16 cellular contexts compared by ENCODE assay signal in the genomic region with DNA sequence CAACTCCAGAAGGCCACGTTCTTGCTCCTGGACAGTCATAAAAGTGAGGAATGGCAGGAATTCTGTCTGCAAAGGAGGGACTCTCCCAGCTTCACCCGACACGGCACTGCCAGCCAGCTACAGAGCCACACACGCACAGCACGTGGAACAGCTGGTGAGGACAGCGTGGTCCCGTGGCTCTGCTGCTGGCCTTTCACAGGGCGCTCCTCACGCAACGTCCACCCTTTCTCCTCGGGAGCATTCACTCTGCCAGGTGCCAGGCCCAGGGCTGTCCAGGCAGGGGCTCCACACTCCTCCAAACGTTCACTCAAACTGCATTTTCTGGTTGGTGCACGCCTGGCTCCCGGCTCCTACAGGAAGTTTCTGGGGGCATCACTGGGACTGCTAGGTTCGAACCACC. TPM values are rescaled to one million over a fixed set of nuclear protein-coding genes. Genes with fewer than 3 reads are reported as not detected.
DNase-seq lines count a peak whose midpoint lies in the region; ATAC-seq, FAIRE-seq and TF ChIP-seq lines count a peak whose summit lies in the region.
"Had no signal": no experiment of that assay in that cellular context is flagged by ENCODE, and none has a peak within 500 bp of the region (broad histone marks: within the 10 kb centered on the region; RNA-seq: fewer than 3 reads in every experiment).

No MANE protein-coding gene starts in this region.

- H3K56ac ChIP-seq in H9 (ENCODE audit: insufficient read length, low read depth, low read length) = no peak overlapping the region

- H3K23ac ChIP-seq in H9 (ENCODE audit: insufficient read length, low read depth, low read length) = no peak overlapping the region

- no peaks in the 10 kb centered on the region for H3K79me1 ChIP-seq in H9 (ENCODE audit: insufficient read depth, low read depth, low read length, poor library complexity, severe bottlenecking)

- no peak overlapping the region for H2BK20ac ChIP-seq in H9 (ENCODE audit: low read depth, low read length, poor library complexity, severe bottlenecking)

- DNase-seq in H9 = peak; percentile 20
- peak; percentile 39 for DNase-seq in kidney
- peak; percentile 41 for DNase-seq in osteoblast (ENCODE audit: insufficient read length, low spot score, missing footprints)
- DNase-seq in aorta = peak; percentile 5 to 52
- no peak for DNase-seq in chondrocyte (ENCODE audit: low spot score)
- no peak for DNase-seq in kidney glomerular epithelial cell (lab: John Stamatoyannopoulos, UW)
- DNase-seq: AML-193; CD4-positive, alpha-beta memory T cell; DMS79 treated with DMSO at 0.1 percent for 48 hours; GF-D8; GOT3 had no signal

- no peak overlapping the region for H4K91ac ChIP-seq in H9 (ENCODE audit: insufficient read length, low read depth, low read length)

- no peak overlapping the region for H2BK12ac ChIP-seq in H9 (ENCODE audit: insufficient read length, low read depth, low read length)

- H3K4me1 Mint-ChIP-seq in H9 = no peaks in the 10 kb centered on the region; a peak in 1 of 4 replicates
- H3K4me1 Mint-ChIP-seq in chondrocyte (ENCODE audit: low read depth) = no peaks in the 10 kb centered on the region
- H3K4me1 Mint-ChIP-seq: CD14-positive monocyte; CD4-positive, alpha-beta memory T cell had no signal

- no peak overlapping the region for H4K8ac ChIP-seq in H9 (replicated peaks; ENCODE audit: insufficient read length, low read depth, low read length)

- H3K36me3 Mint-ChIP-seq in H9 (ENCODE audit: insufficient read depth in 1 of 3, low read depth in 3 of 3) (peaks cover 53 to 66% (median 64%) of the 10 kb centered on the region in 3 experiments), chondrocyte (ENCODE audit: low read depth) (no peaks in the 10 kb centered on the region)
- H3K36me3 Mint-ChIP-seq: CD14-positive monocyte had no signal

- H3K18ac ChIP-seq in H9 (ENCODE audit: insufficient read length, low read depth, low read length) = no peak overlapping the region

- no peak overlapping the region for H3K4ac ChIP-seq in H9 (ENCODE audit: low read depth, low read length)

- H3K27me3 ChIP-seq in H9 (ENCODE audit: insufficient read depth, low read length) = no peaks in the 10 kb centered on the region
- no peaks in the 10 kb centered on the region for H3K27me3 ChIP-seq in osteoblast (ENCODE audit: insufficient read depth, low read length)
- no peaks in the 10 kb centered on the region for H3K27me3 ChIP-seq in aorta (ENCODE audit: control insufficient read depth in 1 of 2, insufficient read depth in 2 of 2, low read length in 1 of 2)

- H4K20me1 ChIP-seq in H9 (ENCODE audit: control insufficient read depth, insufficient read depth, insufficient read length) = no peaks in the 10 kb centered on the region
- no peaks in the 10 kb centered on the region for H4K20me1 ChIP-seq in osteoblast (ENCODE audit: insufficient read depth, low read length)

- WGBS in H9 (ENCODE audit: extremely low coverage, insufficient read length, low lambda C conversion rate) = no CpG with 5 or more reads among the region's 15 CpGs
- 88 to 89% methylated on average over 15 of the region's 15 CpGs for WGBS in aorta, 2 donors

- no peak overlapping the region for H2BK15ac ChIP-seq in H9 (ENCODE audit: low read depth, low read length)

- H3K14ac ChIP-seq in H9 (ENCODE audit: insufficient read depth, low read length) = no peak overlapping the region

- H3K9ac ChIP-seq in H9 (ENCODE audit: extremely low read depth, insufficient read length, low read length) (no peak overlapping the region), kidney (ENCODE audit: low read length in 2 of 2) (no peak overlapping the region)

- no peak overlapping the region for H2BK120ac ChIP-seq in H9 (ENCODE audit: low read depth, low read length, poor library complexity, severe bottlenecking)

- no peak overlapping the region for H3K4me3 Mint-ChIP-seq in H9
- H3K4me3 Mint-ChIP-seq in chondrocyte (ENCODE audit: unreplicated experiment) = no peak overlapping the region
- H3K4me3 Mint-ChIP-seq: CD14-positive monocyte; CD4-positive, alpha-beta memory T cell had no signal

- H4K5ac ChIP-seq in H9 (ENCODE audit: insufficient read length, low read depth, low read length) = no peak overlapping the region

- no peak overlapping the region for H2BK5ac ChIP-seq in H9 (ENCODE audit: insufficient read length, low read length)

- H3K9me3 Mint-ChIP-seq in H9 = peaks cover 5 to 6% of the 10 kb centered on the region in 2 experiments; a peak in 4 of 5 replicates
- H3K9me3 Mint-ChIP-seq in chondrocyte (ENCODE audit: low read depth) = no peaks in the 10 kb centered on the region

- no peaks in the 10 kb centered on the region for H3K23me2 ChIP-seq in H9 (ENCODE audit: insufficient read length, low read depth, low read length, poor library complexity, severe bottlenecking)

- H3K4me3 ChIP-seq in kidney (ENCODE audit: low read length in 2 of 2) (no peak overlapping the region), osteoblast (ENCODE audit: insufficient read depth, low read length) (no peak overlapping the region), aorta (ENCODE audit: low read length in 2 of 2) (no peak overlapping the region)
- H3K4me3 ChIP-seq: A549, HAP-1 had no signal

- ATAC-seq in aorta (ENCODE audit: low FRiP score) (no peak), HG02642 (IDR thresholded peaks at IDR 0.05; ENCODE audit: poor library complexity, unreplicated experiment) (no peak)

- H3K27ac ChIP-seq in H9 (ENCODE audit: insufficient read length, low read depth, low read length) = no peak overlapping the region
- no peak overlapping the region for H3K27ac ChIP-seq in kidney (ENCODE audit: low read depth in 2 of 2, low read length in 2 of 2)
- H3K27ac ChIP-seq in osteoblast (ENCODE audit: low read depth, low read length) = no peak overlapping the region
- no peak overlapping the region for H3K27ac ChIP-seq in aorta (ENCODE audit: low read depth in 1 of 2, low read length in 2 of 2)
- H3K27ac ChIP-seq: 22Rv1, A549 had no signal

- H3K9me3 ChIP-seq in H9 (ENCODE audit: control insufficient read depth, low read depth, low read length) (no peaks in the 10 kb centered on the region), kidney (ENCODE audit: control insufficient read depth in 1 of 2, low read length in 2 of 2) (no peaks in the 10 kb centered on the region), osteoblast (ENCODE audit: low read depth, low read length) (no peaks in the 10 kb centered on the region), aorta (ENCODE audit: control insufficient read depth, low read length) (no peaks in the 10 kb centered on the region)
- H3K9me3 ChIP-seq: HAP-1 had no signal

- H2AK5ac ChIP-seq in H9 (ENCODE audit: insufficient read length, low read length) = no peak overlapping the region

- FAIRE-seq in kidney (lab: Jason Lieb, UNC) = no peak
- FAIRE-seq: A549 had no signal

- no peak for TF ChIP-seq CTCF in H9 (conservative IDR thresholded peaks at IDR 0.05)
- no peak for TF ChIP-seq CTCF in kidney (IDR thresholded peaks at IDR 0.05; ENCODE audit: borderline replicate concordance, extremely low read depth, insufficient read depth)
- no peak for TF ChIP-seq CTCF in osteoblast (IDR thresholded peaks at IDR 0.05; ENCODE audit: extremely low read depth, low read depth, low read length)
- TF ChIP-seq CTCF in chondrocyte (IDR thresholded peaks at IDR 0.05) = no peak

- H3K27ac Mint-ChIP-seq in H9 = no peak overlapping the region; a peak in 1 of 7 replicates
- H3K27ac Mint-ChIP-seq in chondrocyte (ENCODE audit: unreplicated experiment) = no peak overlapping the region
- H3K27ac Mint-ChIP-seq: CD14-positive monocyte; CD4-positive, alpha-beta memory T cell had no signal

- no peaks in the 10 kb centered on the region for H3K79me2 ChIP-seq in H9 (ENCODE audit: insufficient read depth, low read length)
- H3K79me2 ChIP-seq in osteoblast (ENCODE audit: insufficient read depth, low read length) = no peaks in the 10 kb centered on the region

- H3T11ph ChIP-seq in H9 (ENCODE audit: low read length) = no peak overlapping the region

- H2AFZ ChIP-seq in H9 (ENCODE audit: low read length) (no peak overlapping the region), osteoblast (ENCODE audit: low read length) (no peak overlapping the region)

- no peaks in the 10 kb centered on the region for H3K4me1 ChIP-seq in H9 (ENCODE audit: insufficient read depth, low read length)
- no peaks in the 10 kb centered on the region for H3K4me1 ChIP-seq in kidney (ENCODE audit: control insufficient read depth in 1 of 2, insufficient read depth in 1 of 2, low read depth in 1 of 2, low read length in 2 of 2)
- no peaks in the 10 kb centered on the region for H3K4me1 ChIP-seq in osteoblast (ENCODE audit: insufficient read depth, low read length)
- H3K4me1 ChIP-seq in aorta (ENCODE audit: control insufficient read depth in 1 of 2, insufficient read depth in 2 of 2, low read length in 2 of 2) = no peaks in the 10 kb centered on the region
- H3K4me1 ChIP-seq: A549, HAP-1 had no signal

- H3K27me3 Mint-ChIP-seq in H9 (ENCODE audit: low read depth) = no peaks in the 10 kb centered on the region
- H3K27me3 Mint-ChIP-seq in chondrocyte (ENCODE audit: low read depth) = no peaks in the 10 kb centered on the region

- H3K36me3 ChIP-seq in kidney (ENCODE audit: control insufficient read depth in 1 of 2, insufficient read depth in 2 of 2, low read length in 2 of 2) (peaks cover 3 to 10% of the 10 kb centered on the region in 2 donors), osteoblast (ENCODE audit: insufficient read depth, low read length) (no peaks in the 10 kb centered on the region), aorta (ENCODE audit: control insufficient read depth in 1 of 2, insufficient read depth in 2 of 2, low read length in 1 of 2) (no peaks in the 10 kb centered on the region)

- intact Hi-C loops in kidney (cut with DNase I) = no loop called here
- intact Hi-C loops in aorta (cut with DNase I) = no loop called here

- no peak overlapping the region for H3K4me2 ChIP-seq in H9 (ENCODE audit: insufficient read depth, insufficient read length, low read length)
- no peak overlapping the region for H3K4me2 ChIP-seq in osteoblast (ENCODE audit: insufficient read depth, low read length)
- H3K4me2 ChIP-seq: A549 had no signal

RNA-seq across cellular contexts. Expression of a gene that starts 14.4 kb away (rescaled TPM):
- total RNA-seq in H9 (2021) = 54.8 and 55.0 TPM in 2 replicates
- total RNA-seq in kidney = 9.6 TPM
- 18.3 TPM for polyA plus RNA-seq in kidney (ENCODE audit: insufficient read depth, low read depth, low replicate concordance)
- 0.29 and 0.36 TPM in 2 replicates for total RNA-seq in osteoblast
- total RNA-seq in aorta = 1 to 10 TPM; 2.4 to 4.2 TPM
- polyA plus RNA-seq in aorta = 1 to 10 TPM; 3.2 to 9.3 TPM
- 1.3 to 1.7 TPM (median 1.7 TPM) in 3 replicates for total RNA-seq in chondrocyte
- polyA plus RNA-seq: CD14-positive monocyte had no signal

RNA-seq across cellular contexts. Expression of a gene that starts 52.5 kb away (rescaled TPM):
- total RNA-seq in H9 (2021) = 131 and 139 TPM in 2 replicates
- total RNA-seq in kidney = 256 TPM
- polyA plus RNA-seq in kidney (ENCODE audit: insufficient read depth, low read depth, low replicate concordance) = 210 TPM
- 211 and 216 TPM in 2 replicates for total RNA-seq in osteoblast
- 100 to 1,000 TPM; 185 to 210 TPM for total RNA-seq in aorta
- polyA plus RNA-seq in aorta = 100 to 1,000 TPM in 1 of 2 donors, 10 to 100 TPM in 1; 97.4 to 150 TPM
- total RNA-seq in chondrocyte = 329 to 361 TPM (median 332 TPM) in 3 replicates

Comparison
In these comparisons a context has a peak if more than half of its experiments do, and no peak if none do; other contexts are left out.
1. DNase-seq: peak in H9 (single experiment), kidney (single experiment), osteoblast (single experiment) and aorta (2 of 2); none in chondrocyte (single experiment) and kidney glomerular epithelial cell (single experiment).